Comparison of ENCODE assay signal across 18 cellular contexts in genomic region chr18:69717586-69717985, GRCh38.
"Had no signal": no experiment of that assay in that cellular context is flagged by ENCODE, and none has a peak within 500 bp of the region (broad histone marks: within the 10 kb centered on the region; RNA-seq: fewer than 3 reads in every experiment).

No MANE protein-coding gene starts in this region.

- H3K27ac Mint-ChIP-seq: naive thymus-derived CD4-positive, alpha-beta T cell had no signal

- H3K36me3 ChIP-seq: esophagus muscularis mucosa, gastroesophageal sphincter, heart left ventricle, left lung, lower lobe of right lung had no signal

- H3K27me3 Mint-ChIP-seq: naive thymus-derived CD4-positive, alpha-beta T cell had no signal

- H3K4me3 Mint-ChIP-seq: naive thymus-derived CD4-positive, alpha-beta T cell had no signal

- ATAC-seq: foreskin keratinocyte; gastroesophageal sphincter; heart left ventricle; left cardiac atrium; left lung; left ventricle myocardium superior; lower lobe of right lung; naive thymus-derived CD4-positive, alpha-beta T cell had no signal

- H3K4me1 ChIP-seq: esophagus muscularis mucosa, foreskin keratinocyte, gastroesophageal sphincter, heart left ventricle, left lung, lower lobe of right lung had no signal

- H3K79me2 ChIP-seq: hepatocyte had no signal

- H3K27me3 ChIP-seq: dorsolateral prefrontal cortex, esophagus muscularis mucosa, foreskin keratinocyte, gastroesophageal sphincter, heart left ventricle, hepatocyte, left lung had no signal

- H2AFZ ChIP-seq: hepatocyte had no signal

- H3K4me2 ChIP-seq: hepatocyte had no signal

- H3K27ac ChIP-seq: coronary artery, dorsolateral prefrontal cortex, esophagus muscularis mucosa, foreskin keratinocyte, gastroesophageal sphincter, heart left ventricle, hepatocyte, left lung, lower lobe of right lung had no signal

- H3K4me3 ChIP-seq: coronary artery, dorsolateral prefrontal cortex, esophagus muscularis mucosa, gastroesophageal sphincter, heart left ventricle, hepatocyte, left lung, lower lobe of right lung had no signal

- DNase-seq: dermis blood vessel endothelial cell; dorsolateral prefrontal cortex; effector CD4-positive, alpha-beta T cell; effector memory CD4-positive, alpha-beta T cell; foreskin keratinocyte; heart left ventricle; hypothalamus; left cardiac atrium; left lung; left ventricle myocardium superior; lower lobe of right lung; mesenchymal stem cell; midbrain; naive thymus-derived CD4-positive, alpha-beta T cell had no signal
